In genomic region chr1:216576246-216576645, GRCh38 we compare ENCODE assay signal across 20 cellular contexts.
"Had no signal": no experiment of that assay in that cellular context is flagged by ENCODE, and none has a peak within 500 bp of the region (broad histone marks: within the 10 kb centered on the region; RNA-seq: fewer than 3 reads in every experiment).

No MANE protein-coding gene starts in this region.

- H3K9me3 ChIP-seq: sigmoid colon, testis had no signal

- H3K36me3 ChIP-seq: cardiac muscle cell, sigmoid colon had no signal

- ATAC-seq: activated CD4-positive, alpha-beta T cell treated with anti-CD3 and anti-CD28 coated beads for 36 hours; activated CD8-positive, alpha-beta memory T cell treated with anti-CD3 and anti-CD28 coated beads, Interleukin-2, amount 10 ng/mL, durations not matched to agents 7 days and 5 days; effector memory CD8-positive, alpha-beta T cell; left lobe of liver; stimulated activated effector memory CD8-positive, alpha-beta T cell treated with anti-CD3 and anti-CD28 coated beads, Interleukin-12 subunit alpha, Interleukin-12 subunit beta, amount 100 ng/mL, for 72 hours had no signal

- H3K4me1 ChIP-seq: sigmoid colon, testis had no signal

- DNase-seq: activated CD4-positive, alpha-beta T cell treated with anti-CD3 and anti-CD28 coated beads for 36 hours; activated CD4-positive, alpha-beta T cell treated with anti-CD3 and anti-CD28 coated beads, Interleukin-2, amount 50 U/mL, for 48 hours; activated CD8-positive, alpha-beta memory T cell treated with anti-CD3 and anti-CD28 coated beads, Interleukin-2, amount 10 ng/mL, durations not matched to agents 7 days and 5 days; activated naive CD4-positive, alpha-beta T cell; activated naive CD8-positive, alpha-beta T cell treated with anti-CD3 and anti-CD28 coated beads for 36 hours; amniotic stem cell; dermis blood vessel endothelial cell; effector memory CD8-positive, alpha-beta T cell; head of caudate nucleus; kidney; midbrain; nucleus accumbens; sigmoid colon; stimulated activated CD4-positive, alpha-beta T cell treated with anti-CD3 and anti-CD28 coated beads, Interleukin-4, amount 100 ng/mL, for 24 hours; T1000; testis had no signal

- H3K27ac ChIP-seq: cardiac muscle cell, sigmoid colon, testis had no signal

- H3K4me3 ChIP-seq: cardiac muscle cell, lung, sigmoid colon, testis had no signal

- H3K27me3 ChIP-seq: cardiac muscle cell, sigmoid colon, testis had no signal
